In the genomic region with DNA sequence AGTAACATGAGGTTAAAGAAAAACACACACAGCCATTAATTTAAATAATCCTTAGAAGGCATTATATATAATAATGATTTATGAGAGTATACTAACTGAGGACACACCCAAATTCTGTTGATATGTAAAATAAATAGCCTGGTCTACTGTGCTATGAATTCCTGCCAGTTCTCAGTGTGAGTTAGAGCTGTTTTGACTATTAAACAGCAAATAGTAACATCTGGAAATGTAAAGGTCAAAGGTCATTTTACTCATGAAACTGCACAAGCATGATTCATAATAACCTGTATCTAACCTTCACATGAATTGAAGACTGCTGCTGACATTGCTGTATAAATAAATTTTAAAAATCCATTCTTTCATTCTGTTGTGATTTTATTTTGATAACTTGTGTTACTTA, we compare ENCODE assay signal across 1 cellular context.
TF ChIP-seq lines count a peak whose summit lies in the region.

No MANE protein-coding gene starts in this region.

TF ChIP-seq in SK-N-SH treated with all-trans-retinoic acid at 6 μM for 48 hours, 23 proteins besides CTCF, POLR2A, EP300 and RAD21:
- TF ChIP-seq, protein P1, sequence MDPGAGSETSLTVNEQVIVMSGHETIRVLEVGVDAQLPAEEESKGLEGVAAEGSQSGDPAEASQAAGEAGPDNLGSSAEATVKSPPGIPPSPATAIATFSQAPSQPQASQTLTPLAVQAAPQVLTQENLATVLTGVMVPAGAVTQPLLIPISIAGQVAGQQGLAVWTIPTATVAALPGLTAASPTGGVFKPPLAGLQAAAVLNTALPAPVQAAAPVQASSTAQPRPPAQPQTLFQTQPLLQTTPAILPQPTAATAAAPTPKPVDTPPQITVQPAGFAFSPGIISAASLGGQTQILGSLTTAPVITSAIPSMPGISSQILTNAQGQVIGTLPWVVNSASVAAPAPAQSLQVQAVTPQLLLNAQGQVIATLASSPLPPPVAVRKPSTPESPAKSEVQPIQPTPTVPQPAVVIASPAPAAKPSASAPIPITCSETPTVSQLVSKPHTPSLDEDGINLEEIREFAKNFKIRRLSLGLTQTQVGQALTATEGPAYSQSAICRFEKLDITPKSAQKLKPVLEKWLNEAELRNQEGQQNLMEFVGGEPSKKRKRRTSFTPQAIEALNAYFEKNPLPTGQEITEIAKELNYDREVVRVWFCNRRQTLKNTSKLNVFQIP (CRISPR knock-in tag; IDR thresholded peaks at IDR 0.05; ENCODE audit: borderline replicate concordance, low read depth) = no peak
- TF ChIP-seq ARNTL (CRISPR knock-in tag; IDR thresholded peaks at IDR 0.05; ENCODE audit: borderline replicate concordance, low read depth) (no peak), TOX (CRISPR knock-in tag; IDR thresholded peaks at IDR 0.05; ENCODE audit: borderline replicate concordance) (no peak), ZFP3 (CRISPR knock-in tag; IDR thresholded peaks at IDR 0.05) (no peak), ZNF565 (CRISPR knock-in tag; conservative IDR thresholded peaks at IDR 0.05; ENCODE audit: low read depth) (no peak), SNAI2 (CRISPR knock-in tag; IDR thresholded peaks at IDR 0.05) (no peak), BACH2 (CRISPR knock-in tag; IDR thresholded peaks at IDR 0.05; ENCODE audit: borderline replicate concordance) (no peak), ZNF8 (CRISPR knock-in tag; IDR thresholded peaks at IDR 0.05) (no peak)
- TF ChIP-seq, protein P2, sequence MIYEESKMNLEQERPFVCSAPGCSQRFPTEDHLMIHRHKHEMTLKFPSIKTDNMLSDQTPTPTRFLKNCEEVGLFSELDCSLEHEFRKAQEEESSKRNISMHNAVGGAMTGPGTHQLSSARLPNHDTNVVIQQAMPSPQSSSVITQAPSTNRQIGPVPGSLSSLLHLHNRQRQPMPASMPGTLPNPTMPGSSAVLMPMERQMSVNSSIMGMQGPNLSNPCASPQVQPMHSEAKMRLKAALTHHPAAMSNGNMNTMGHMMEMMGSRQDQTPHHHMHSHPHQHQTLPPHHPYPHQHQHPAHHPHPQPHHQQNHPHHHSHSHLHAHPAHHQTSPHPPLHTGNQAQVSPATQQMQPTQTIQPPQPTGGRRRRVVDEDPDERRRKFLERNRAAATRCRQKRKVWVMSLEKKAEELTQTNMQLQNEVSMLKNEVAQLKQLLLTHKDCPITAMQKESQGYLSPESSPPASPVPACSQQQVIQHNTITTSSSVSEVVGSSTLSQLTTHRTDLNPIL (CRISPR knock-in tag; IDR thresholded peaks at IDR 0.05; ENCODE audit: low read depth) = no peak
- TF ChIP-seq, protein P3, sequence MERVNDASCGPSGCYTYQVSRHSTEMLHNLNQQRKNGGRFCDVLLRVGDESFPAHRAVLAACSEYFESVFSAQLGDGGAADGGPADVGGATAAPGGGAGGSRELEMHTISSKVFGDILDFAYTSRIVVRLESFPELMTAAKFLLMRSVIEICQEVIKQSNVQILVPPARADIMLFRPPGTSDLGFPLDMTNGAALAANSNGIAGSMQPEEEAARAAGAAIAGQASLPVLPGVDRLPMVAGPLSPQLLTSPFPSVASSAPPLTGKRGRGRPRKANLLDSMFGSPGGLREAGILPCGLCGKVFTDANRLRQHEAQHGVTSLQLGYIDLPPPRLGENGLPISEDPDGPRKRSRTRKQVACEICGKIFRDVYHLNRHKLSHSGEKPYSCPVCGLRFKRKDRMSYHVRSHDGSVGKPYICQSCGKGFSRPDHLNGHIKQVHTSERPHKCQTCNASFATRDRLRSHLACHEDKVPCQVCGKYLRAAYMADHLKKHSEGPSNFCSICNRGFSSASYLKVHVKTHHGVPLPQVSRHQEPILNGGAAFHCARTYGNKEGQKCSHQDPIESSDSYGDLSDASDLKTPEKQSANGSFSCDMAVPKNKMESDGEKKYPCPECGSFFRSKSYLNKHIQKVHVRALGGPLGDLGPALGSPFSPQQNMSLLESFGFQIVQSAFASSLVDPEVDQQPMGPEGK (CRISPR knock-in tag; IDR thresholded peaks at IDR 0.05; ENCODE audit: borderline replicate concordance) = no peak
- TF ChIP-seq, protein P4, sequence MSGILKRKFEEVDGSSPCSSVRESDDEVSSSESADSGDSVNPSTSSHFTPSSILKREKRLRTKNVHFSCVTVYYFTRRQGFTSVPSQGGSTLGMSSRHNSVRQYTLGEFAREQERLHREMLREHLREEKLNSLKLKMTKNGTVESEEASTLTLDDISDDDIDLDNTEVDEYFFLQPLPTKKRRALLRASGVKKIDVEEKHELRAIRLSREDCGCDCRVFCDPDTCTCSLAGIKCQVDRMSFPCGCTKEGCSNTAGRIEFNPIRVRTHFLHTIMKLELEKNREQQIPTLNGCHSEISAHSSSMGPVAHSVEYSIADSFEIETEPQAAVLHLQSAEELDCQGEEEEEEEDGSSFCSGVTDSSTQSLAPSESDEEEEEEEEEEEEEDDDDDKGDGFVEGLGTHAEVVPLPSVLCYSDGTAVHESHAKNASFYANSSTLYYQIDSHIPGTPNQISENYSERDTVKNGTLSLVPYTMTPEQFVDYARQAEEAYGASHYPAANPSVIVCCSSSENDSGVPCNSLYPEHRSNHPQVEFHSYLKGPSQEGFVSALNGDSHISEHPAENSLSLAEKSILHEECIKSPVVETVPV (CRISPR knock-in tag; IDR thresholded peaks at IDR 0.05) = no peak
